In the genomic region with DNA sequence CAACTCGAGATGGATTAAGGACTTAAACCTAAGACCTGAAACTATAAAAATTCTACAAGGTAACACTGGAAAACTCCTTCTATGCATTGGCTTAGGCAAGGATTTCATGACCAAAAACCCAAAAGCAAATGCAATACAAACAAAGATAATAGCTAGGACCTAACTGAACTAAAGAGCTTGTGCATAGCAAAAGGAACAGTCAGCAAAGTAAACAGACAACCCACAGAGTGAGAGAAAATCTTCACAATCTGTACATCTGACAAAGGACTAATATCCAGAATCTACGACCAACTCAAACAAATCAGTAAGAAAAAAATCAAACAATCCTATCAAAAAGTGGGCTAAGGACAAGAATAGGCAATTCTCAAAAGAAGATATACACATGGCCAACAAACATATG, we compare ENCODE assay signal across 8 cellular contexts. TPM values are rescaled to one million over a fixed set of nuclear protein-coding genes. Genes with fewer than 3 reads are reported as not detected.
"Had no signal": no experiment of that assay in that cellular context is flagged by ENCODE, and none has a peak within 500 bp of the region (broad histone marks: within the 10 kb centered on the region; RNA-seq: fewer than 3 reads in every experiment).

No MANE protein-coding gene starts in this region.

RNA-seq across cellular contexts. Expression of a gene that starts 21.5 kb away (rescaled TPM):
- total RNA-seq: stomach, temporal lobe, thoracic aorta, thyroid gland, upper lobe of right lung, urinary bladder, vagina had no signal
- polyA plus RNA-seq: stomach had no signal

RNA-seq across cellular contexts. Expression of a gene that starts 27.6 kb away (rescaled TPM):
- total RNA-seq: subcutaneous adipose tissue, thoracic aorta had no signal
